Comparison of ENCODE assay signal across 1 cellular context in genomic region chr17:41524261-41524660, GRCh38.
TF ChIP-seq lines count a peak whose summit lies in the region.

No MANE protein-coding gene starts in this region.

TF ChIP-seq in HCT116, 20 proteins besides CTCF, POLR2A, EP300 and RAD21:
- TF ChIP-seq MAX (IDR thresholded peaks at IDR 0.05) (no peak), POLR2AphosphoS5 (IDR thresholded peaks at IDR 0.05; ENCODE audit: low read depth, low read length) (peak; percentile 13; the same call in 1 of the 2 replicates)
TF ChIP-seq in HCT116: peak in this region for 1.
